1 cellular context compared by ENCODE assay signal in the genomic region with DNA sequence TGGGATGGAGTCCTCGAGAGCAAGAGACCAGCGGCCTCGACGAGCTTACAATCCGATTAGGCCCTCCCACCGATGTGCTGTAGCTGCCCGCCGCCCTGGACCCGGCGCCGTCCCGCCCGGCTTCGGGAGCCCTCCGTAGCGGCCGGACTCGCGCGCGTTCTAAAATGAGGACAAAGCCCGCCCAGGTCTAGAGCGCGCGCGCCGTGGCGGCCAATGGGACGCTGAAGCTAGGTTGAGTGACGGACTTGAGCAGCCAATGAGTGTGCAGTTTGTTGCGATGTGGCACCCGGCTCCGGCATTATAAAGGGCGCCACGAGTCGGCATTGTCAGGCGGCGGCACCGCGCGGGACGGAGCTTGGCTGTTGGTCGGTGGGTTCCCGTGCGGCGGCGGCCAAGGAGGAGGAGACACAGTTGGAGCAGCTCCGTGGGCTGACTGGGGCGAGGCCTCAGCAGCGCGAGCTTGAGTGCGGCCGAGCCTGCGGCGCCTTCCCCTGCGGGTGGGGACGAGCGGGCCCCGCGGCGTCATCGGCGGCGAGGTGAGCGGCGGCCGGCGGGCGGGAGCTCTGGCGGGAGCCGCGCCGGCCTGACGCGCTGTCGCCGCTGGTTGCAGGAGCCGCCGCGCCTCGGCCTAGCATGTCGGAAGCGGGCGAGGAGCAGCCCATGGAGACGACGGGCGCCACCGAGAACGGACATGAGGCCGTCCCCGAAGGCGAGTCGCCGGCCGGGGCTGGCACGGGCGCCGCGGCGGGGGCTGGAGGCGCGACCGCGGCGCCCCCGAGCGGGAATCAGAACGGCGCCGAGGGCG.
TF ChIP-seq lines count a peak whose summit lies in the region.

Gene HNRNPAB, plus strand, starts transcription at position 329 of the 805 bp plus-strand sequence. Its CDS starts 305 bp downstream, at position 634.

TF ChIP-seq in HepG2, 621 proteins besides CTCF, POLR2A, EP300 and RAD21 (continued from another document and continues in another):
- peak; percentile 50 for TF ChIP-seq MNT (IDR thresholded peaks at IDR 0.05)
- 0 out of 2 replicates have a peak, but pooled peaks have one; percentile 59 for TF ChIP-seq PHF21A (CRISPR knock-in tag; IDR thresholded peaks at IDR 0.05)
- TF ChIP-seq, protein P1, sequence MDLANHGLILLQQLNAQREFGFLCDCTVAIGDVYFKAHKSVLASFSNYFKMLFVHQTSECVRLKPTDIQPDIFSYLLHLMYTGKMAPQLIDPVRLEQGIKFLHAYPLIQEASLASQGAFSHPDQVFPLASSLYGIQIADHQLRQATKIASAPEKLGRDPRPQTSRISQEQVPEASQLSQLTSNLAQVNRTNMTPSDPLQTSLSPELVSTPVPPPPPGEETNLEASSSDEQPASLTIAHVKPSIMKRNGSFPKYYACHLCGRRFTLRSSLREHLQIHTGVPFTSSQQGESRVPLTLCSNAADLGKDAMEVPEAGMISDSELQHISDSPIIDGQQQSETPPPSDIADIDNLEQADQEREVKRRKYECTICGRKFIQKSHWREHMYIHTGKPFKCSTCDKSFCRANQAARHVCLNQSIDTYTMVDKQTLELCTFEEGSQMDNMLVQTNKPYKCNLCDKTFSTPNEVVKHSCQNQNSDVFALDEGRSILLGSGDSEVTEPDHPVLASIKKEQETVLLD (CRISPR knock-in tag; IDR thresholded peaks at IDR 0.05; ENCODE audit: low read depth), result peak; percentile 58
- TF ChIP-seq, protein P2, sequence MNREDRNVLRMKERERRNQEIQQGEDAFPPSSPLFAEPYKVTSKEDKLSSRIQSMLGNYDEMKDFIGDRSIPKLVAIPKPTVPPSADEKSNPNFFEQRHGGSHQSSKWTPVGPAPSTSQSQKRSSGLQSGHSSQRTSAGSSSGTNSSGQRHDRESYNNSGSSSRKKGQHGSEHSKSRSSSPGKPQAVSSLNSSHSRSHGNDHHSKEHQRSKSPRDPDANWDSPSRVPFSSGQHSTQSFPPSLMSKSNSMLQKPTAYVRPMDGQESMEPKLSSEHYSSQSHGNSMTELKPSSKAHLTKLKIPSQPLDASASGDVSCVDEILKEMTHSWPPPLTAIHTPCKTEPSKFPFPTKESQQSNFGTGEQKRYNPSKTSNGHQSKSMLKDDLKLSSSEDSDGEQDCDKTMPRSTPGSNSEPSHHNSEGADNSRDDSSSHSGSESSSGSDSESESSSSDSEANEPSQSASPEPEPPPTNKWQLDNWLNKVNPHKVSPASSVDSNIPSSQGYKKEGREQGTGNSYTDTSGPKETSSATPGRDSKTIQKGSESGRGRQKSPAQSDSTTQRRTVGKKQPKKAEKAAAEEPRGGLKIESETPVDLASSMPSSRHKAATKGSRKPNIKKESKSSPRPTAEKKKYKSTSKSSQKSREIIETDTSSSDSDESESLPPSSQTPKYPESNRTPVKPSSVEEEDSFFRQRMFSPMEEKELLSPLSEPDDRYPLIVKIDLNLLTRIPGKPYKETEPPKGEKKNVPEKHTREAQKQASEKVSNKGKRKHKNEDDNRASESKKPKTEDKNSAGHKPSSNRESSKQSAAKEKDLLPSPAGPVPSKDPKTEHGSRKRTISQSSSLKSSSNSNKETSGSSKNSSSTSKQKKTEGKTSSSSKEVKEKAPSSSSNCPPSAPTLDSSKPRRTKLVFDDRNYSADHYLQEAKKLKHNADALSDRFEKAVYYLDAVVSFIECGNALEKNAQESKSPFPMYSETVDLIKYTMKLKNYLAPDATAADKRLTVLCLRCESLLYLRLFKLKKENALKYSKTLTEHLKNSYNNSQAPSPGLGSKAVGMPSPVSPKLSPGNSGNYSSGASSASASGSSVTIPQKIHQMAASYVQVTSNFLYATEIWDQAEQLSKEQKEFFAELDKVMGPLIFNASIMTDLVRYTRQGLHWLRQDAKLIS (CRISPR knock-in tag; IDR thresholded peaks at IDR 0.05), result no peak
- TF ChIP-seq ZNF766 (CRISPR knock-in tag; IDR thresholded peaks at IDR 0.05; ENCODE audit: borderline replicate concordance), result peak; percentile 89
- TF ChIP-seq CHD4 (IDR thresholded peaks at IDR 0.05; ENCODE audit: borderline replicate concordance, low read length), result no peak
- TF ChIP-seq MED13 (CRISPR knock-in tag; IDR thresholded peaks at IDR 0.05), result no peak; the same call in 1 of the 2 replicates
- no peak for TF ChIP-seq ATRX (CRISPR knock-in tag; IDR thresholded peaks at IDR 0.05; ENCODE audit: borderline replicate concordance)
- TF ChIP-seq, protein P3, sequence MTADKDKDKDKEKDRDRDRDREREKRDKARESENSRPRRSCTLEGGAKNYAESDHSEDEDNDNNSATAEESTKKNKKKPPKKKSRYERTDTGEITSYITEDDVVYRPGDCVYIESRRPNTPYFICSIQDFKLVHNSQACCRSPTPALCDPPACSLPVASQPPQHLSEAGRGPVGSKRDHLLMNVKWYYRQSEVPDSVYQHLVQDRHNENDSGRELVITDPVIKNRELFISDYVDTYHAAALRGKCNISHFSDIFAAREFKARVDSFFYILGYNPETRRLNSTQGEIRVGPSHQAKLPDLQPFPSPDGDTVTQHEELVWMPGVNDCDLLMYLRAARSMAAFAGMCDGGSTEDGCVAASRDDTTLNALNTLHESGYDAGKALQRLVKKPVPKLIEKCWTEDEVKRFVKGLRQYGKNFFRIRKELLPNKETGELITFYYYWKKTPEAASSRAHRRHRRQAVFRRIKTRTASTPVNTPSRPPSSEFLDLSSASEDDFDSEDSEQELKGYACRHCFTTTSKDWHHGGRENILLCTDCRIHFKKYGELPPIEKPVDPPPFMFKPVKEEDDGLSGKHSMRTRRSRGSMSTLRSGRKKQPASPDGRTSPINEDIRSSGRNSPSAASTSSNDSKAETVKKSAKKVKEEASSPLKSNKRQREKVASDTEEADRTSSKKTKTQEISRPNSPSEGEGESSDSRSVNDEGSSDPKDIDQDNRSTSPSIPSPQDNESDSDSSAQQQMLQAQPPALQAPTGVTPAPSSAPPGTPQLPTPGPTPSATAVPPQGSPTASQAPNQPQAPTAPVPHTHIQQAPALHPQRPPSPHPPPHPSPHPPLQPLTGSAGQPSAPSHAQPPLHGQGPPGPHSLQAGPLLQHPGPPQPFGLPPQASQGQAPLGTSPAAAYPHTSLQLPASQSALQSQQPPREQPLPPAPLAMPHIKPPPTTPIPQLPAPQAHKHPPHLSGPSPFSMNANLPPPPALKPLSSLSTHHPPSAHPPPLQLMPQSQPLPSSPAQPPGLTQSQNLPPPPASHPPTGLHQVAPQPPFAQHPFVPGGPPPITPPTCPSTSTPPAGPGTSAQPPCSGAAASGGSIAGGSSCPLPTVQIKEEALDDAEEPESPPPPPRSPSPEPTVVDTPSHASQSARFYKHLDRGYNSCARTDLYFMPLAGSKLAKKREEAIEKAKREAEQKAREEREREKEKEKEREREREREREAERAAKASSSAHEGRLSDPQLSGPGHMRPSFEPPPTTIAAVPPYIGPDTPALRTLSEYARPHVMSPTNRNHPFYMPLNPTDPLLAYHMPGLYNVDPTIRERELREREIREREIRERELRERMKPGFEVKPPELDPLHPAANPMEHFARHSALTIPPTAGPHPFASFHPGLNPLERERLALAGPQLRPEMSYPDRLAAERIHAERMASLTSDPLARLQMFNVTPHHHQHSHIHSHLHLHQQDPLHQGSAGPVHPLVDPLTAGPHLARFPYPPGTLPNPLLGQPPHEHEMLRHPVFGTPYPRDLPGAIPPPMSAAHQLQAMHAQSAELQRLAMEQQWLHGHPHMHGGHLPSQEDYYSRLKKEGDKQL (CRISPR knock-in tag; IDR thresholded peaks at IDR 0.05; ENCODE audit: low read depth), result no peak
- no peak for TF ChIP-seq SOX6 (IDR thresholded peaks at IDR 0.05)
- peak; percentile 61 for TF ChIP-seq SOX6 (CRISPR knock-in tag; IDR thresholded peaks at IDR 0.05)
- TF ChIP-seq, protein P4, sequence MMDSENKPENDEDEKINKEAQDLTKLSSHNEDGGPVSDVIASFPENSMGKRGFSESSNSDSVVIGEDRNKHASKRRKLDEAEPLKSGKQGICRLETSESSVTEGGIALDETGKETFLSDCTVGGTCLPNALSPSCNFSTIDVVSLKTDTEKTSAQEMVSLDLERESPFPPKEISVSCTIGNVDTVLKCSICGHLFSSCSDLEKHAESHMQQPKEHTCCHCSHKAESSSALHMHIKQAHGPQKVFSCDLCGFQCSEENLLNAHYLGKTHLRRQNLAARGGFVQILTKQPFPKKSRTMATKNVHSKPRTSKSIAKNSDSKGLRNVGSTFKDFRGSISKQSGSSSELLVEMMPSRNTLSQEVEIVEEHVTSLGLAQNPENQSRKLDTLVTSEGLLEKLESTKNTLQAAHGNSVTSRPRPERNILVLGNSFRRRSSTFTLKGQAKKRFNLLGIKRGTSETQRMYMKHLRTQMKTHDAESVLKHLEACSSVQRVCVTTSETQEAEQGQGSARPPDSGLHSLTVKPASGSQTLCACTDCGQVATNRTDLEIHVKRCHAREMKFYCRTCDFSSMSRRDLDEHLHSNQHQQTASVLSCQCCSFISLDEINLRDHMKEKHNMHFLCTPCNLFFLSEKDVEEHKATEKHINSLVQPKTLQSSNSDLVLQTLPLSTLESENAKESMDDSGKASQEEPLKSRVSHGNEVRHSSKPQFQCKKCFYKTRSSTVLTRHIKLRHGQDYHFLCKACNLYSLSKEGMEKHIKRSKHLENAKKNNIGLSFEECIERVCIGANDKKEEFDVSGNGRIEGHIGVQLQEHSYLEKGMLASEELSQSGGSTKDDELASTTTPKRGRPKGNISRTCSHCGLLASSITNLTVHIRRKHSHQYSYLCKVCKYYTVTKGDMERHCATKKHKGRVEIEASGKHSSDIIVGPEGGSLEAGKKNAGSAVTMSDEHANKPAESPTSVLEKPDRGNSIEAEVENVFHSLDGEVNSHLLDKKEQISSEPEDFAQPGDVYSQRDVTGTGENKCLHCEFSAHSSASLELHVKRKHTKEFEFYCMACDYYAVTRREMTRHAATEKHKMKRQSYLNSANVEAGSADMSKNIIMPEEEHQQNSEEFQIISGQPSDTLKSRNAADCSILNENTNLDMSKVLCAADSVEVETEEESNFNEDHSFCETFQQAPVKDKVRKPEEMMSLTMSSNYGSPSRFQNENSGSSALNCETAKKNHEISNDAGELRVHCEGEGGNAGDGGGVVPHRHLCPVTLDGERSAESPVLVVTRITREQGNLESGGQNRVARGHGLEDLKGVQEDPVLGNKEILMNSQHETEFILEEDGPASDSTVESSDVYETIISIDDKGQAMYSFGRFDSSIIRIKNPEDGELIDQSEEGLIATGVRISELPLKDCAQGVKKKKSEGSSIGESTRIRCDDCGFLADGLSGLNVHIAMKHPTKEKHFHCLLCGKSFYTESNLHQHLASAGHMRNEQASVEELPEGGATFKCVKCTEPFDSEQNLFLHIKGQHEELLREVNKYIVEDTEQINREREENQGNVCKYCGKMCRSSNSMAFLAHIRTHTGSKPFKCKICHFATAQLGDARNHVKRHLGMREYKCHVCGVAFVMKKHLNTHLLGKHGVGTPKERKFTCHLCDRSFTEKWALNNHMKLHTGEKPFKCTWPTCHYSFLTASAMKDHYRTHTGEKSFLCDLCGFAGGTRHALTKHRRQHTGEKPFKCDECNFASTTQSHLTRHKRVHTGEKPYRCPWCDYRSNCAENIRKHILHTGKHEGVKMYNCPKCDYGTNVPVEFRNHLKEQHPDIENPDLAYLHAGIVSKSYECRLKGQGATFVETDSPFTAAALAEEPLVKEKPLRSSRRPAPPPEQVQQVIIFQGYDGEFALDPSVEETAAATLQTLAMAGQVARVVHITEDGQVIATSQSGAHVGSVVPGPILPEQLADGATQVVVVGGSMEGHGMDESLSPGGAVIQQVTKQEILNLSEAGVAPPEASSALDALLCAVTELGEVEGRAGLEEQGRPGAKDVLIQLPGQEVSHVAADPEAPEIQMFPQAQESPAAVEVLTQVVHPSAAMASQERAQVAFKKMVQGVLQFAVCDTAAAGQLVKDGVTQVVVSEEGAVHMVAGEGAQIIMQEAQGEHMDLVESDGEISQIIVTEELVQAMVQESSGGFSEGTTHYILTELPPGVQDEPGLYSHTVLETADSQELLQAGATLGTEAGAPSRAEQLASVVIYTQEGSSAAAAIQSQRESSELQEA (CRISPR knock-in tag; IDR thresholded peaks at IDR 0.05; ENCODE audit: not compliant biosample characterization), result peak; percentile 51
- TF ChIP-seq PAX8 (CRISPR knock-in tag; IDR thresholded peaks at IDR 0.05; ENCODE audit: borderline replicate concordance), result no peak
- peak; percentile 89 for TF ChIP-seq REPIN1 (CRISPR knock-in tag; IDR thresholded peaks at IDR 0.05; ENCODE audit: borderline replicate concordance, low read depth)
- TF ChIP-seq ZNF720 (CRISPR knock-in tag; IDR thresholded peaks at IDR 0.05), result 0 out of 2 replicates have a peak, but pooled peaks have one; percentile 43
- no peak for TF ChIP-seq IKZF1 (IDR thresholded peaks at IDR 0.05)
- no peak; the same call in 1 of the 2 replicates for TF ChIP-seq GZF1 (CRISPR knock-in tag; IDR thresholded peaks at IDR 0.05)
- TF ChIP-seq ZNF670 (CRISPR knock-in tag; IDR thresholded peaks at IDR 0.05; ENCODE audit: borderline replicate concordance), result no peak; the same call in 1 of the 2 replicates
- TF ChIP-seq, protein P5, sequence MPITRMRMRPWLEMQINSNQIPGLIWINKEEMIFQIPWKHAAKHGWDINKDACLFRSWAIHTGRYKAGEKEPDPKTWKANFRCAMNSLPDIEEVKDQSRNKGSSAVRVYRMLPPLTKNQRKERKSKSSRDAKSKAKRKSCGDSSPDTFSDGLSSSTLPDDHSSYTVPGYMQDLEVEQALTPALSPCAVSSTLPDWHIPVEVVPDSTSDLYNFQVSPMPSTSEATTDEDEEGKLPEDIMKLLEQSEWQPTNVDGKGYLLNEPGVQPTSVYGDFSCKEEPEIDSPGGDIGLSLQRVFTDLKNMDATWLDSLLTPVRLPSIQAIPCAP (CRISPR knock-in tag; IDR thresholded peaks at IDR 0.05; ENCODE audit: low read depth), result no peak
- TF ChIP-seq ZNF784 (CRISPR knock-in tag; IDR thresholded peaks at IDR 0.05; ENCODE audit: borderline replicate concordance), result no peak
